12 cellular contexts compared by ENCODE assay signal in the genomic region with DNA sequence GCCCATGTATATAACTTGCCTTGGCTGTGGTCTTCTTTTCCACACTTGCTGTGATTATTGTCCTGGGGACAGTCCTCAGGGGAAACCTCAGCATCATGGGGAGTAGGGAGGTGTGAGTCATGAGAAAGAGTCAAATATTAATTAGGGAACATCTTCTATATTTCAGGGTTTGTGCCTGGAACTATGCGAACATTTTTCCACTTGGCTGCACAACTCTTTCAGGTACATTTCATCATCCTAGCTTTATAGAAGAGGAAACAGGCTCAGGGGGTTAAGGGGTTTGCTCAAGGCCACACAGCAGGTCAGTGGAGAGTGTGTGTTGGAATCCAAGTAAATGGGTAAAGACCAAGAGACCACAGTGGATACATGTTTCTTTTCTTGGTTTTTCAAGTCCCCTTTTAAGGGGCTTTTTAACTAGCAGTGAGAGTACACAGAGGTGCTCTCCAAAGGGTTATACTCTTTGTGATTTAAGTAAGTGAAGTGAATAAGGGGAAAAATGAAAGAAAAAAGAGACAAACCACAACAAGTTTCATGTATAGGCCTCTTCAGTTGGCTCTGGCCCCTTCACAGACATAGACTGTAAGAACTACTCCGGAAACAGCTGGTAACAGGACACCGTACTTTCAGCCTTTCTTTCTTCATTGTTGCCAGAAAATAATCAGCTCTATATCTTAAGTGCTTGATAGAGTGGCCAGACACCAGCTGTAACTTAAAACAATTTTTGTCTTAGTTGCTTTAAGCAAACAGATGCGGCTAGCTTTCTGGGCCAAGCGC.
DNase-seq lines count a peak whose midpoint lies in the region; ATAC-seq, FAIRE-seq and TF ChIP-seq lines count a peak whose summit lies in the region.
"Had no signal": no experiment of that assay in that cellular context is flagged by ENCODE, and none has a peak within 500 bp of the region (broad histone marks: within the 10 kb centered on the region; RNA-seq: fewer than 3 reads in every experiment).

No MANE protein-coding gene starts in this region.

- CTCF ChIA-PET in activated naive CD4-positive, alpha-beta T cell treated with anti-CD3 and anti-CD28 coated beads for 36 hours (lab: Charles Lee): interaction anchor here (0.7 kb wide), 1 partner anchor 64 kb away, joined by 3 read pairs; no protein-coding TSS in a partner anchor

- no peaks in the 10 kb centered on the region for H3K27me3 Mint-ChIP-seq in activated naive CD4-positive, alpha-beta T cell treated with anti-CD3 and anti-CD28 coated beads for 36 hours (ENCODE audit: low read depth)
- peaks cover 3% of the 10 kb centered on the region for H3K27me3 Mint-ChIP-seq in astrocyte (ENCODE audit: low read depth, unreplicated experiment)
- H3K27me3 Mint-ChIP-seq in stimulated activated memory B cell treated with anti-CD40 and anti-IgM and Interleukin-4, amounts not matched to agents 10 μg/mL and 1 μg/mL and 100 μg/mL, for 72 hours: no peaks in the 10 kb centered on the region

- H3K4me3 ChIP-seq in Karpas-422 (ENCODE audit: low read length) (no peak overlapping the region), astrocyte (ENCODE audit: insufficient read depth, low read depth, low read length) (no peak overlapping the region), HAP-1 (no peak overlapping the region), foreskin fibroblast (ENCODE audit: low read depth in 1 of 2, low read length in 2 of 2) (no peak overlapping the region)

- H3K79me2 ChIP-seq in Karpas-422 (ENCODE audit: low read length): peaks cover 21% of the 10 kb centered on the region
- H3K79me2 ChIP-seq in astrocyte (ENCODE audit: insufficient read depth, low read length): no peaks in the 10 kb centered on the region

- H3K27ac Mint-ChIP-seq in activated naive CD4-positive, alpha-beta T cell treated with anti-CD3 and anti-CD28 coated beads for 36 hours: peak overlapping the region; percentile 74
- peak overlapping the region; percentile 91 for H3K27ac Mint-ChIP-seq in astrocyte (ENCODE audit: unreplicated experiment)
- H3K27ac Mint-ChIP-seq in stimulated activated memory B cell treated with anti-CD40 and anti-IgM and Interleukin-4, amounts not matched to agents 10 μg/mL and 1 μg/mL and 100 μg/mL, for 72 hours: peak overlapping the region; percentile 19

- peaks cover 25% of the 10 kb centered on the region for H3K36me3 Mint-ChIP-seq in activated naive CD4-positive, alpha-beta T cell treated with anti-CD3 and anti-CD28 coated beads for 36 hours (ENCODE audit: low read depth)
- H3K36me3 Mint-ChIP-seq in astrocyte (ENCODE audit: low read depth, unreplicated experiment): peaks cover 9% of the 10 kb centered on the region
- H3K36me3 Mint-ChIP-seq in stimulated activated memory B cell treated with anti-CD40 and anti-IgM and Interleukin-4, amounts not matched to agents 10 μg/mL and 1 μg/mL and 100 μg/mL, for 72 hours: peaks cover 41% of the 10 kb centered on the region

- H4K20me1 ChIP-seq in Karpas-422 (ENCODE audit: insufficient read depth, low read depth, low read length): no peaks in the 10 kb centered on the region
- no peaks in the 10 kb centered on the region for H4K20me1 ChIP-seq in astrocyte (ENCODE audit: insufficient read depth, low read length)

- H3K4me1 ChIP-seq in Karpas-422 (ENCODE audit: low read length) (peaks cover 16% of the 10 kb centered on the region), astrocyte (ENCODE audit: insufficient read depth, low read length) (no peaks in the 10 kb centered on the region), HAP-1 (peaks cover 2% of the 10 kb centered on the region; the same call in 1 of the 2 replicates)

- DNase-seq in activated naive CD4-positive, alpha-beta T cell treated with anti-CD3 and anti-CD28 coated beads for 36 hours: no peak
- no peak for DNase-seq in activated naive CD4-positive, alpha-beta T cell treated with Interleukin-2 at 50 U/mL for 16 hours
- DNase-seq in Karpas-422 (peak; percentile 48), astrocyte (ENCODE audit: low read depth) (peak; percentile 76), HT-29 (ENCODE audit: low spot score) (no peak), HAP-1 (ENCODE audit: low spot score in 2 of 2) (no peak), foreskin fibroblast (no peak)
- DNase-seq: activated CD8-positive, alpha-beta memory T cell treated with anti-CD3 and anti-CD28 coated beads, Interleukin-2, amount 50 U/mL, for 4 hours; SIG-M5 had no signal

- H2AFZ ChIP-seq in Karpas-422 (ENCODE audit: low read length): no peak overlapping the region
- H2AFZ ChIP-seq in astrocyte (ENCODE audit: low read depth, low read length): no peak overlapping the region

- H3K9me3 ChIP-seq in Karpas-422 (ENCODE audit: low read length) (peaks cover 7% of the 10 kb centered on the region; the same call in 1 of the 2 replicates), astrocyte (ENCODE audit: insufficient read depth, low read depth, low read length) (no peaks in the 10 kb centered on the region), HAP-1 (no peaks in the 10 kb centered on the region; the same call in 1 of the 2 replicates)

- in situ Hi-C loops in HAP-1 (cut with MboI; ENCODE audit: low sequenced_read_pairs): no loop called here

- intact Hi-C loops in activated naive CD4-positive, alpha-beta T cell treated with anti-CD3 and anti-CD28 coated beads for 36 hours (cut with micrococcal nuclease): no loop called here

- no peak for TF ChIP-seq CTCF in astrocyte (IDR thresholded peaks at IDR 0.05; ENCODE audit: insufficient read depth, low read depth, low read length)
- no peak for TF ChIP-seq CTCF in foreskin fibroblast (IDR thresholded peaks at IDR 0.05; ENCODE audit: low read depth, low read length)

- H3K4me2 ChIP-seq in Karpas-422 (ENCODE audit: low read depth, low read length, poor library complexity, severe bottlenecking) (no peak overlapping the region), astrocyte (ENCODE audit: low read length) (no peak overlapping the region)

- no peak overlapping the region for H3K9ac ChIP-seq in Karpas-422 (ENCODE audit: low read length)
- H3K9ac ChIP-seq in astrocyte (ENCODE audit: low read length): no peak overlapping the region

- H3K9me3 Mint-ChIP-seq in activated naive CD4-positive, alpha-beta T cell treated with anti-CD3 and anti-CD28 coated beads for 36 hours: peaks cover 9% of the 10 kb centered on the region
- peaks cover 4% of the 10 kb centered on the region for H3K9me3 Mint-ChIP-seq in astrocyte (ENCODE audit: unreplicated experiment)
- peaks cover 9% of the 10 kb centered on the region for H3K9me3 Mint-ChIP-seq in stimulated activated memory B cell treated with anti-CD40 and anti-IgM and Interleukin-4, amounts not matched to agents 10 μg/mL and 1 μg/mL and 100 μg/mL, for 72 hours

- H3K9me2 ChIP-seq in Karpas-422 (replicated peaks; ENCODE audit: insufficient read depth, low read length): no peaks in the 10 kb centered on the region

- H3K4me3 Mint-ChIP-seq in activated naive CD4-positive, alpha-beta T cell treated with anti-CD3 and anti-CD28 coated beads for 36 hours: no peak overlapping the region
- no peak overlapping the region for H3K4me3 Mint-ChIP-seq in astrocyte (ENCODE audit: unreplicated experiment)
- no peak overlapping the region for H3K4me3 Mint-ChIP-seq in stimulated activated memory B cell treated with anti-CD40 and anti-IgM and Interleukin-4, amounts not matched to agents 10 μg/mL and 1 μg/mL and 100 μg/mL, for 72 hours

- peaks cover 9% of the 10 kb centered on the region for H3K4me1 Mint-ChIP-seq in activated naive CD4-positive, alpha-beta T cell treated with anti-CD3 and anti-CD28 coated beads for 36 hours (ENCODE audit: low read depth)
- H3K4me1 Mint-ChIP-seq in astrocyte (ENCODE audit: low read depth, unreplicated experiment): peaks cover 14% of the 10 kb centered on the region
- H3K4me1 Mint-ChIP-seq in stimulated activated memory B cell treated with anti-CD40 and anti-IgM and Interleukin-4, amounts not matched to agents 10 μg/mL and 1 μg/mL and 100 μg/mL, for 72 hours: peaks cover 16% of the 10 kb centered on the region

- H3K27me3 ChIP-seq in Karpas-422 (ENCODE audit: low read length) (no peaks in the 10 kb centered on the region), astrocyte (ENCODE audit: insufficient read depth, low read length) (no peaks in the 10 kb centered on the region), HAP-1 (ENCODE audit: low read depth) (no peaks in the 10 kb centered on the region)

- ATAC-seq in stimulated activated memory B cell treated with anti-CD40 and anti-IgM and Interleukin-4, amounts not matched to agents 10 μg/mL and 1 μg/mL and 100 μg/mL, for 72 hours: no peak
- ATAC-seq: left lobe of liver, sciatic nerve had no signal

- no peak overlapping the region for H3K27ac ChIP-seq in Karpas-422 (ENCODE audit: low read length)
- no peak overlapping the region for H3K27ac ChIP-seq in astrocyte (ENCODE audit: low read depth, low read length)

- peaks cover 3% of the 10 kb centered on the region; the same call in 1 of the 2 replicates for H3K36me3 ChIP-seq in Karpas-422 (ENCODE audit: insufficient read depth, low read length)
- H3K36me3 ChIP-seq in astrocyte (ENCODE audit: insufficient read depth, low read length): no peaks in the 10 kb centered on the region
- no peaks in the 10 kb centered on the region; the same call in 1 of the 2 replicates for H3K36me3 ChIP-seq in HAP-1 (replicated peaks)

- no peak for FAIRE-seq in astrocyte (lab: Jason Lieb, UNC)

Comparison
In these comparisons a context has a peak if more than half of its experiments do, and no peak if none do; other contexts are left out.
1. DNase-seq: peak in Karpas-422 (single experiment) and astrocyte (single experiment); none in activated naive CD4-positive, alpha-beta T cell treated with anti-CD3 and anti-CD28 coated beads for 36 hours (single experiment), activated naive CD4-positive, alpha-beta T cell treated with Interleukin-2 at 50 U/mL for 16 hours (single experiment), HT-29 (single experiment), HAP-1 (0 of 2) and foreskin fibroblast (0 of 2).
2. H3K27ac Mint-ChIP-seq: peak in every context shown above with its lines; median percentile 91 in astrocyte; 74 in activated naive CD4-positive, alpha-beta T cell treated with anti-CD3 and anti-CD28 coated beads for 36 hours; 19 in stimulated activated memory B cell treated with anti-CD40 and anti-IgM and Interleukin-4, amounts not matched to agents 10 μg/mL and 1 μg/mL and 100 μg/mL, for 72 hours.